Comparison of ENCODE assay signal across 8 cellular contexts in the genomic region with DNA sequence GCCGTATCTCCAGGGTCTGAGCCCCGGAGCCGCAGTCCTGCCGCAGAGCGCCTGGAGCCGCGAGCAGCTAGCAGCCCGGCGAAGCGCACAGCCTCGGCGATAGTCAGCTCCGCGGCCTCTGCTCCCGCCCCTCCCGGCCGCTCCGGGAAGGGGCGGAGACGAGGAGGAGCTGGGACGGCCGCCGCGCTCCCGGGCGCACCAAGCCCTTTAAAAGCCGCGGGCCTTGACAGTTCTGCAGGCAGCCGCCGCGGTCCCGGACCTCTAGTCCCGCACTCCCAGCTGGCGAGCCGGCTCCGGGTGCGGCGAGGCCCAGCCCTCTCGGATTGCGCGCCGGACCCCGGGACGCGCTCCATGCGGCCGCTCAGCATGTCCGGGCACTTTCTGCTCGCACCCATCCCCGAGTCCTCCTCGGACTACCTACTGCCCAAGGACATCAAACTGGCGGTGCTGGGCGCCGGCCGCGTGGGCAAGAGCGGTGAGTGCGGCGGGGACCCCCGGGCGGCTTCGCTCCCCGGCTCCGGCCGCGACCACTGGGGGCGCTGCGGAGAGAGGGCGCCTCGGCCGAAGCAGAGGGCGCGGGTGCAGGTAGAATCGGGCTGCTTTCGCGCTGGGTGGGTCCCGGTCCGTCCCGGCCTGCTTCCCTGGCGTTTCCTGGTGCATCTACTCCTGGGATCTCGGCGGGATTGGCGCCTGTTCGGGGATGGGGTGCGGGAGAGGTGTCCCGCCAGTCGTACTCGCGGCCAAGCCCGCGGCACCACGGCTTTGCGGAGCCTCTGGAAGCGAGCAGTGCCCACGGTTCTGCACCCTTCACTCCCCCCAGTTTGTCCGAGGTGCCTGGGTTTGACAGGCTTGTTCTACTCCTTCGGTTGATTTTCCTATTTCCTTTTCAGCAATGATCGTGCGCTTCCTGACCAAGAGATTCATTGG. TPM values are rescaled to one million over a fixed set of nuclear protein-coding genes. Genes with fewer than 3 reads are reported as not detected.
DNase-seq lines count a peak whose midpoint lies in the region; TF ChIP-seq lines count a peak whose summit lies in the region.

A gene with protein sequence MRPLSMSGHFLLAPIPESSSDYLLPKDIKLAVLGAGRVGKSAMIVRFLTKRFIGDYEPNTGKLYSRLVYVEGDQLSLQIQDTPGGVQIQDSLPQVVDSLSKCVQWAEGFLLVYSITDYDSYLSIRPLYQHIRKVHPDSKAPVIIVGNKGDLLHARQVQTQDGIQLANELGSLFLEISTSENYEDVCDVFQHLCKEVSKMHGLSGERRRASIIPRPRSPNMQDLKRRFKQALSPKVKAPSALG (plus strand): TSS at position 237 of the 927 bp plus-strand sequence. CDS start 115 bp downstream, at position 352.

- H3K4me1 ChIP-seq in stomach: peaks cover 4 to 55% (median 26%) of the 10 kb centered on the region in 4 donors

- H3K27me3 ChIP-seq in neural cell (ENCODE audit: insufficient read depth, low read depth, low read length) (no peaks in the 10 kb centered on the region), stomach (no peaks in the 10 kb centered on the region)

- TF ChIP-seq EP300 in neural cell (conservative IDR thresholded peaks at IDR 0.05; ENCODE audit: poor library complexity, severe bottlenecking) (peak; percentile 21), stomach (IDR thresholded peaks at IDR 0.05) (no peak)

- H3K27ac ChIP-seq in neural cell (ENCODE audit: low read length): peak within 1 kb of the TSS; percentile 44
- peak within 1 kb of the TSS; percentile 91 to 97 (median 94) for H3K27ac ChIP-seq in stomach

- H3K9me3 ChIP-seq in neural cell (ENCODE audit: low read length): no peaks in the 10 kb centered on the region
- H3K9me3 ChIP-seq in stomach: no peaks in the 10 kb centered on the region

- TF ChIP-seq CTCF in GM20000 (IDR thresholded peaks at IDR 0.05; ENCODE audit: extremely low read depth, missing control alignments) (peak; percentile 89), neural cell (IDR thresholded peaks at IDR 0.05; ENCODE audit: poor library complexity, severe bottlenecking) (peak; percentile 96), stomach (IDR thresholded peaks at IDR 0.05) (peak in 5 of 7 experiments; percentile 57 to 97 (median 92))

- peak within 1 kb of the TSS; percentile 86 for H3K4me2 ChIP-seq in neural cell (ENCODE audit: low read length)

- H3F3A ChIP-seq in neural cell (ENCODE audit: insufficient read depth, low read length, poor library complexity, severe bottlenecking): no peaks in the 10 kb centered on the region

- H3K4me3 ChIP-seq in neural cell (ENCODE audit: low read length): peak within 1 kb of the TSS; percentile 98
- peak within 1 kb of the TSS; percentile 60 to 90 (median 81) for H3K4me3 ChIP-seq in stomach

- no peaks in the 10 kb centered on the region for H4K20me1 ChIP-seq in neural cell (ENCODE audit: insufficient read depth)

- peak in 1 of 4 donors; percentile 19 for TF ChIP-seq POLR2A in stomach (IDR thresholded peaks at IDR 0.05)

- H3K79me2 ChIP-seq in neural cell (replicated peaks; ENCODE audit: insufficient read depth, low read length): no peaks in the 10 kb centered on the region

- DNase-seq in DMS153 treated with DMSO at 0.1 percent for 48 hours (lab: John Stamatoyannopoulos, UW; ENCODE audit: unreplicated experiment): peak; percentile 64
- DNase-seq in GM20000 (ENCODE audit: low spot score): peak; percentile 86
- DNase-seq in HT1080 (ENCODE audit: low read depth): peak; percentile 78
- DNase-seq in RPMI7951 (ENCODE audit: low read depth): peak; percentile 76
- DNase-seq in activated gamma-delta T cell treated with Interleukin-2 at 50 U/mL for 16 hours: peak; percentile 70
- peak; percentile 78 for DNase-seq in fibroblast of the conjunctiva (ENCODE audit: low read depth)
- peak; percentile 88 for DNase-seq in stomach

- H3K9ac ChIP-seq in neural cell (ENCODE audit: low read length): peak within 1 kb of the TSS; percentile 71

- H3K36me3 ChIP-seq in neural cell (ENCODE audit: insufficient read depth, low read length): no peaks in the 10 kb centered on the region
- peaks cover 0 to 7% (median 3%) of the 10 kb centered on the region in 4 donors for H3K36me3 ChIP-seq in stomach

- intact Hi-C loops in stomach (cut with DNase I; ENCODE audit: low total_unique reads): no loop called here

- H3K9me2 ChIP-seq in neural cell (ENCODE audit: insufficient read depth, low read length): no peaks in the 10 kb centered on the region

- 1% methylated on average over 38 to 99 of the region's 99 CpGs for WGBS in stomach, 5 donors

- peak within 1 kb of the TSS; percentile 91 for H2AFZ ChIP-seq in neural cell (ENCODE audit: low read depth, low read length)

- TF ChIP-seq RAD21 in neural cell (conservative IDR thresholded peaks at IDR 0.05): peak; percentile 52

TF ChIP-seq in neural cell, 6 proteins besides CTCF, POLR2A, EP300 and RAD21:
- peak; percentile 65 for TF ChIP-seq SMC3 (conservative IDR thresholded peaks at IDR 0.05; ENCODE audit: poor library complexity)
- no peak for TF ChIP-seq REST (IDR thresholded peaks at IDR 0.05; ENCODE audit: borderline replicate concordance)
- TF ChIP-seq MXI1 (conservative IDR thresholded peaks at IDR 0.05; ENCODE audit: poor library complexity, severe bottlenecking): peak; percentile 88

RNA-seq across cellular contexts. Expression of the gene that starts here (rescaled TPM):
- 13.4 and 16.2 TPM in 2 replicates for total RNA-seq in HT1080 (2014; rRNA removed; shearing (Covaris generic))
- 4.0 and 6.6 TPM in 2 replicates for polyA plus RNA-seq in HT1080 (2015; cell fraction: cytosol; rRNA removed)
- polyA plus RNA-seq in HT1080 (2015; cell fraction: nucleus; rRNA removed): 2.0 and 4.2 TPM in 2 replicates
- total RNA-seq in RPMI7951 (2014; rRNA removed; shearing (Covaris generic)): 0.78 and 2.8 TPM in 2 replicates
- polyA plus RNA-seq in neural cell (1.7 and 4.5 TPM in 2 replicates), stomach (10 to 100 TPM; 11.6 to 31.5 (median 11.7) TPM)
- 2.7 and 2.8 TPM in 2 replicates for polyA minus RNA-seq in neural cell
- total RNA-seq in stomach: 10 to 100 TPM in 1 of 5 donors, 1 to 10 TPM in 3, not detected in 1; 3.1 to 13.0 (median 7.6) TPM

Comparison
In these comparisons a context has a peak if more than half of its experiments do, and no peak if none do; other contexts are left out.
1. Peak in every context shown above with its lines: DNase-seq, H3K4me3 ChIP-seq and H3K27ac ChIP-seq.